ENCODE assay signal across 28 cellular contexts in genomic region chr6:107290491-107290890, GRCh38.
DNase-seq lines count a peak whose midpoint lies in the region; ATAC-seq, FAIRE-seq and TF ChIP-seq lines count a peak whose summit lies in the region.
"Had no signal": no experiment of that assay in that cellular context is flagged by ENCODE, and none has a peak within 500 bp of the region (broad histone marks: within the 10 kb centered on the region; RNA-seq: fewer than 3 reads in every experiment).

No MANE protein-coding gene starts in this region.

- H3K4me3 ChIP-seq in HAP-1 = no peak overlapping the region
- H3K4me3 ChIP-seq in K562 = no peak overlapping the region
- no peak overlapping the region for H3K4me3 ChIP-seq in thyroid gland (replicated peaks in 1 of 3)
- H3K4me3 ChIP-seq in dorsolateral prefrontal cortex = peak overlapping the region in 4 of 59 donors; percentile 3 to 18 (median 6)
- H3K4me3 ChIP-seq: ovary, right atrium auricular region, SK-N-MC, transverse colon had no signal

- TF ChIP-seq CTCF in Calu3 (IDR thresholded peaks at IDR 0.05; ENCODE audit: unreplicated experiment) (no peak), K562 (IDR thresholded peaks at IDR 0.05 in 2 of 3, conservative IDR thresholded peaks at IDR 0.05 in 1 of 3; ENCODE audit: insufficient read depth in 2 of 3, low read depth in 1 of 3, low read length in 3 of 3) (no peak), nephron progenitor cell (IDR thresholded peaks at IDR 0.05) (no peak), thyroid gland (IDR thresholded peaks at IDR 0.05) (no peak), dorsolateral prefrontal cortex (IDR thresholded peaks at IDR 0.05 in 54 of 56, conservative IDR thresholded peaks at IDR 0.05 in 2 of 56; ENCODE audit: low read depth in 1 of 56, partially characterized antibody in 56 of 56) (no peak)

- H2AFZ ChIP-seq in K562 (ENCODE audit: low read depth, low read length) = peak overlapping the region; percentile 81

- in situ Hi-C loops in HAP-1 (cut with MboI; ENCODE audit: low sequenced_read_pairs) = no loop called here
- in situ Hi-C loops in K562 (cut with MboI) = no loop called here

- H3K9me3 Mint-ChIP-seq in Calu3 (ENCODE audit: low read depth, unreplicated experiment) (no peaks in the 10 kb centered on the region), nephron progenitor cell (no peaks in the 10 kb centered on the region)
- H3K9me3 Mint-ChIP-seq in activated CD8-positive, alpha-beta T cell treated with anti-CD3 and anti-CD28 coated beads, Interleukin-2, amount 10 ng/mL, durations not matched to agents 7 days and 5 days (ENCODE audit: insufficient read depth) = no peaks in the 10 kb centered on the region
- H3K9me3 Mint-ChIP-seq: activated CD4-positive, alpha-beta memory T cell treated with anti-CD3 and anti-CD28 coated beads, Interleukin-2, amount 10 ng/mL, durations not matched to agents 7 days and 5 days; activated naive CD8-positive, alpha-beta T cell treated with anti-CD3 and anti-CD28 coated beads, Interleukin-2, amount 10 ng/mL, durations not matched to agents 7 days and 5 days; central memory CD8-positive, alpha-beta T cell; naive thymus-derived CD4-positive, alpha-beta T cell had no signal

- H3K27me3 ChIP-seq in HAP-1 (ENCODE audit: low read depth) = no peaks in the 10 kb centered on the region
- no peaks in the 10 kb centered on the region for H3K27me3 ChIP-seq in K562 (ENCODE audit: control insufficient read depth in 2 of 2, insufficient read depth in 2 of 2, low read length in 2 of 2)
- H3K27me3 ChIP-seq in thyroid gland = no peaks in the 10 kb centered on the region
- no peaks in the 10 kb centered on the region for H3K27me3 ChIP-seq in dorsolateral prefrontal cortex
- H3K27me3 ChIP-seq: ovary, right atrium auricular region, transverse colon had no signal

- H3K9me3 ChIP-seq in HAP-1 (no peaks in the 10 kb centered on the region), K562 (replicated peaks; ENCODE audit: control insufficient read depth, insufficient read depth, low read depth, low read length) (no peaks in the 10 kb centered on the region), thyroid gland (no peaks in the 10 kb centered on the region)
- H3K9me3 ChIP-seq: ovary, right atrium auricular region, transverse colon had no signal

- H3K4me1 ChIP-seq in HAP-1 (peaks cover 56% of the 10 kb centered on the region), K562 (replicated peaks in 1 of 2; ENCODE audit: control insufficient read depth in 2 of 2, insufficient read depth in 2 of 2, low read length in 2 of 2) (peaks cover 8 to 17% of the 10 kb centered on the region in 2 experiments), thyroid gland (peaks cover 5 to 9% of the 10 kb centered on the region in 2 donors)
- H3K4me1 ChIP-seq: transverse colon had no signal

- peaks cover 11% of the 10 kb centered on the region for H3K4me1 Mint-ChIP-seq in Calu3 (ENCODE audit: low read depth, unreplicated experiment)
- peaks cover 37% of the 10 kb centered on the region for H3K4me1 Mint-ChIP-seq in nephron progenitor cell
- H3K4me1 Mint-ChIP-seq in activated CD8-positive, alpha-beta T cell treated with anti-CD3 and anti-CD28 coated beads, Interleukin-2, amount 10 ng/mL, durations not matched to agents 7 days and 5 days (ENCODE audit: low read depth) = no peaks in the 10 kb centered on the region
- H3K4me1 Mint-ChIP-seq: activated CD4-positive, alpha-beta memory T cell treated with anti-CD3 and anti-CD28 coated beads, Interleukin-2, amount 10 ng/mL, durations not matched to agents 7 days and 5 days; activated naive CD8-positive, alpha-beta T cell treated with anti-CD3 and anti-CD28 coated beads, Interleukin-2, amount 10 ng/mL, durations not matched to agents 7 days and 5 days had no signal

- no peaks in the 10 kb centered on the region for H4K20me1 ChIP-seq in K562 (replicated peaks; ENCODE audit: control insufficient read depth, insufficient read depth, low read length)

- H3K27me3 Mint-ChIP-seq in Calu3 (ENCODE audit: unreplicated experiment) (no peaks in the 10 kb centered on the region), nephron progenitor cell (ENCODE audit: low read depth, poor library complexity) (no peaks in the 10 kb centered on the region)
- no peaks in the 10 kb centered on the region for H3K27me3 Mint-ChIP-seq in activated CD8-positive, alpha-beta T cell treated with anti-CD3 and anti-CD28 coated beads, Interleukin-2, amount 10 ng/mL, durations not matched to agents 7 days and 5 days (ENCODE audit: low read depth)
- H3K27me3 Mint-ChIP-seq: activated CD4-positive, alpha-beta memory T cell treated with anti-CD3 and anti-CD28 coated beads, Interleukin-2, amount 10 ng/mL, durations not matched to agents 7 days and 5 days; activated naive CD8-positive, alpha-beta T cell treated with anti-CD3 and anti-CD28 coated beads, Interleukin-2, amount 10 ng/mL, durations not matched to agents 7 days and 5 days; central memory CD8-positive, alpha-beta T cell; naive thymus-derived CD4-positive, alpha-beta T cell had no signal

- H3K4me2 ChIP-seq in K562 (ENCODE audit: insufficient read depth, low read length) = peak overlapping the region; percentile 66

- H3K27ac ChIP-seq in K562 (ENCODE audit: extremely low read depth, low read depth, low read length) = peak overlapping the region; percentile 39; the same call in 1 of the 3 replicates
- no peak overlapping the region for H3K27ac ChIP-seq in thyroid gland
- H3K27ac ChIP-seq in dorsolateral prefrontal cortex = no peak overlapping the region
- H3K27ac ChIP-seq: ovary, right atrium auricular region, SK-N-MC, transverse colon had no signal

- no peaks in the 10 kb centered on the region; the same call in 2 of the 3 replicates for H3K79me2 ChIP-seq in K562 (ENCODE audit: control insufficient read depth, insufficient read depth, low read length)

- intact Hi-C loops in Calu3 (cut with micrococcal nuclease; ENCODE audit: unreplicated experiment) = no loop called here
- intact Hi-C loops in K562 (cut with micrococcal nuclease) = no loop called here
- intact Hi-C loops in thyroid gland (cut with DNase I) = no loop called here
- intact Hi-C loops in dorsolateral prefrontal cortex (cut with DNase I) = no loop called here

- TF ChIP-seq POLR2A in K562 (conservative IDR thresholded peaks at IDR 0.05) = no peak
- TF ChIP-seq POLR2A in thyroid gland (IDR thresholded peaks at IDR 0.05) = no peak

- BruUV-seq in Calu3 (replicated peaks; lab: Mats Ljungman, UMichigan) (no TSS peak), K562 (replicated peaks; lab: Mats Ljungman, UMichigan) (no TSS peak)

- FAIRE-seq in K562 (lab: Jason Lieb, UNC) = no peak
- FAIRE-seq: astrocyte, endothelial cell of umbilical vein had no signal

- CTCF ChIA-PET in Calu3 (lab: Charles Lee) = interaction anchor here (0.6 to 0.7 kb wide), 3 partner anchors 128 to 175 kb away, joined by 3 to 5 read pairs (median 4); no protein-coding TSS in a partner anchor
- CTCF ChIA-PET in K562 (lab: Yijun Ruan, JAX; ENCODE audit: low intra/inter-chr PET ratio) = interaction anchor here (0.9 kb wide), 1 partner anchor 575 kb away, joined by 4 read pairs; no protein-coding TSS in a partner anchor
- CTCF ChIA-PET in activated CD8-positive, alpha-beta T cell treated with anti-CD3 and anti-CD28 coated beads, Interleukin-2, amount 10 ng/mL, durations not matched to agents 7 days and 5 days (lab: Charles Lee) = no interaction called here

- H3K9ac ChIP-seq in K562 (ENCODE audit: insufficient read depth in 1 of 2, low read depth in 2 of 2, low read length in 2 of 2) = peak overlapping the region; percentile 41 to 42; a peak in 3 of 4 replicates

- TF ChIP-seq EP300 in K562 (IDR thresholded peaks at IDR 0.05; ENCODE audit: low read length) = no peak

- H3K36me3 Mint-ChIP-seq in Calu3 (ENCODE audit: insufficient read depth, unreplicated experiment) (no peaks in the 10 kb centered on the region), nephron progenitor cell (ENCODE audit: low read depth) (peaks cover 5% of the 10 kb centered on the region)
- H3K36me3 Mint-ChIP-seq in activated CD8-positive, alpha-beta T cell treated with anti-CD3 and anti-CD28 coated beads, Interleukin-2, amount 10 ng/mL, durations not matched to agents 7 days and 5 days (ENCODE audit: low read depth) = no peaks in the 10 kb centered on the region
- H3K36me3 Mint-ChIP-seq: activated naive CD8-positive, alpha-beta T cell treated with anti-CD3 and anti-CD28 coated beads, Interleukin-2, amount 10 ng/mL, durations not matched to agents 7 days and 5 days had no signal

- DNase-seq in Calu3 (peak; percentile 8), HAP-1 (ENCODE audit: low spot score in 2 of 2) (peak; percentile 88 to 98), K562 (ENCODE audit: extremely low read depth in 1 of 4, low spot score in 3 of 4) (peak in 2 of 4 experiments; percentile 21 to 25), nephron progenitor cell (no peak), thyroid gland (no peak), dorsolateral prefrontal cortex (no peak)
- no peak for DNase-seq in activated CD4-positive, alpha-beta T cell treated with anti-CD3 and anti-CD28 coated beads, Interleukin-2, amount 50 U/mL, for 48 hours
- no peak for DNase-seq in activated CD8-positive, alpha-beta T cell treated with anti-CD3 and anti-CD28 coated beads, Interleukin-2, amount 10 ng/mL, durations not matched to agents 7 days and 5 days
- DNase-seq: activated CD4-positive, alpha-beta memory T cell treated with anti-CD3 and anti-CD28 coated beads, Interleukin-2, amount 10 ng/mL, durations not matched to agents 7 days and 5 days; activated effector memory CD4-positive, alpha-beta T cell treated with anti-CD3 and anti-CD28 coated beads, Interleukin-2, amount 50 U/mL, for 16 hours; activated naive CD8-positive, alpha-beta T cell treated with anti-CD3 and anti-CD28 coated beads, Interleukin-2, amount 10 ng/mL, durations not matched to agents 7 days and 5 days; dermis blood vessel endothelial cell; Karpas-422; left ventricle myocardium superior; midbrain; naive thymus-derived CD4-positive, alpha-beta T cell; NCI-H1092; NCI-H187 treated with DMSO at 0.1 percent for 48 hours; NCI-H69; ovary; RPMI8226; stimulated activated CD4-positive, alpha-beta T cell treated with anti-CD3 and anti-CD28 coated beads, Interleukin-2, amount 100 ng/mL, for 24 hours; transverse colon had no signal

- H3K27ac Mint-ChIP-seq in Calu3 (ENCODE audit: unreplicated experiment) = no peak overlapping the region
- H3K27ac Mint-ChIP-seq in nephron progenitor cell = peak overlapping the region; percentile 53
- no peak overlapping the region for H3K27ac Mint-ChIP-seq in activated CD8-positive, alpha-beta T cell treated with anti-CD3 and anti-CD28 coated beads, Interleukin-2, amount 10 ng/mL, durations not matched to agents 7 days and 5 days
- H3K27ac Mint-ChIP-seq: activated CD4-positive, alpha-beta memory T cell treated with anti-CD3 and anti-CD28 coated beads, Interleukin-2, amount 10 ng/mL, durations not matched to agents 7 days and 5 days; activated naive CD8-positive, alpha-beta T cell treated with anti-CD3 and anti-CD28 coated beads, Interleukin-2, amount 10 ng/mL, durations not matched to agents 7 days and 5 days; naive thymus-derived CD4-positive, alpha-beta T cell had no signal

- no peak for TF ChIP-seq RAD21 in K562 (CRISPR knock-in tag; conservative IDR thresholded peaks at IDR 0.05 in 1 of 2, IDR thresholded peaks at IDR 0.05 in 1 of 2)

- POLR2A ChIA-PET in K562 (lab: Yijun Ruan, JAX) = interaction anchor here (0.7 kb wide), 1 partner anchor 27 kb away, joined by 3 read pairs; no protein-coding TSS in a partner anchor
- POLR2A ChIA-PET in activated CD8-positive, alpha-beta T cell treated with anti-CD3 and anti-CD28 coated beads, Interleukin-2, amount 10 ng/mL, durations not matched to agents 7 days and 5 days (lab: Charles Lee) = interaction anchor here (0.6 kb wide), 1 partner anchor 1454 kb away, joined by 3 read pairs; no protein-coding TSS in a partner anchor

- H3K4me3 Mint-ChIP-seq in Calu3 (ENCODE audit: low read depth, unreplicated experiment) (no peak overlapping the region), nephron progenitor cell (no peak overlapping the region)
- H3K4me3 Mint-ChIP-seq in activated CD8-positive, alpha-beta T cell treated with anti-CD3 and anti-CD28 coated beads, Interleukin-2, amount 10 ng/mL, durations not matched to agents 7 days and 5 days = no peak overlapping the region
- H3K4me3 Mint-ChIP-seq: activated CD4-positive, alpha-beta memory T cell treated with anti-CD3 and anti-CD28 coated beads, Interleukin-2, amount 10 ng/mL, durations not matched to agents 7 days and 5 days; activated naive CD8-positive, alpha-beta T cell treated with anti-CD3 and anti-CD28 coated beads, Interleukin-2, amount 10 ng/mL, durations not matched to agents 7 days and 5 days; central memory CD8-positive, alpha-beta T cell; naive thymus-derived CD4-positive, alpha-beta T cell had no signal

- H3K9me1 ChIP-seq in K562 (ENCODE audit: control insufficient read depth, insufficient read depth, low read length) = no peaks in the 10 kb centered on the region

- peak; percentile 65 for ATAC-seq in K562
- ATAC-seq in activated CD8-positive, alpha-beta T cell treated with anti-CD3 and anti-CD28 coated beads, Interleukin-2, amount 10 ng/mL, durations not matched to agents 7 days and 5 days = no peak
- ATAC-seq: left ventricle myocardium superior; naive thymus-derived CD4-positive, alpha-beta T cell had no signal

- H3K36me3 ChIP-seq in HAP-1 (replicated peaks) (no peaks in the 10 kb centered on the region), K562 (ENCODE audit: control insufficient read depth, insufficient read depth, low read length) (no peaks in the 10 kb centered on the region), thyroid gland (no peaks in the 10 kb centered on the region)
- H3K36me3 ChIP-seq: ovary, right atrium auricular region, transverse colon had no signal

- 30% methylated on average over 3 of the region's 3 CpGs for WGBS in K562 (ENCODE audit: insufficient coverage, low coverage, missing lambda C conversion rate)
- WGBS in thyroid gland, 2 donors = 92 to 93% methylated on average over 3 of the region's 3 CpGs

Comparison
In these comparisons a context has a peak if more than half of its experiments do, and no peak if none do; other contexts are left out.
1. DNase-seq: peak in Calu3 (single experiment) and HAP-1 (2 of 2); none in nephron progenitor cell (single experiment), activated CD4-positive, alpha-beta T cell treated with anti-CD3 and anti-CD28 coated beads, Interleukin-2, amount 50 U/mL, for 48 hours (0 of 2), thyroid gland (0 of 2), dorsolateral prefrontal cortex (0 of 10) and activated CD8-positive, alpha-beta T cell treated with anti-CD3 and anti-CD28 coated beads, Interleukin-2, amount 10 ng/mL, durations not matched to agents 7 days and 5 days (single experiment).